8 cellular contexts compared by ENCODE assay signal in the genomic region with DNA sequence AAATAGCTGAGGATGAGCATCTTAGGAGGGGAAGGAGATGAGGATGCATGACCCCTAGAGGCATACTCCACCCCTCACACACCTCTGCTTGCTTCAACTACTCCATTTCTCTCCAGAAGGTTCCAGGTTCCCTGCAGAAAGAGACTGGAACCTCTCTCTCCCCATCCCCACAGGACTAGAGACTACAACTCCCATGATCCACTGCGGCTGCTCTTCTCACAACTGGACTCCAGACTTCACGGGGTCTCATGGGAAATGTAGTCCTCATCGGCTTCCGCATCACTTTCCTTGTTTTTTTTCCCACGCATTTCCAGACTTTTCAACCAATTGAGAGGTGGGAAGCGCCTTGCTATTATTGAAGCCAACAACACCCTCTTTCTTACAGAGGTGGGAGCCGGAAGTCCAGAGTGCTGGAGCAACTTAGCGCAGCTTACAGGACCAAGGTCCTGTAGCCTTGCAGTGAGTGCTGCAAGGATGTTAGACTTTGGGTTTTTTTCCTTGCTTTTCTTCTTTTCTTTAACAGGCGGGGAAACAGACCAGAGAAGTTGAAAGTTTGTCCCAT. TPM values are rescaled to one million over a fixed set of nuclear protein-coding genes. Genes with fewer than 3 reads are reported as not detected.
DNase-seq lines count a peak whose midpoint lies in the region; ATAC-seq and TF ChIP-seq lines count a peak whose summit lies in the region.

No MANE protein-coding gene starts in this region.

- no peaks in the 10 kb centered on the region for H3K9me3 ChIP-seq in HUES48 (ENCODE audit: control insufficient read depth, insufficient read depth, low read length)
- H3K9me3 ChIP-seq in RWPE2 (ENCODE audit: severe bottlenecking) = no peaks in the 10 kb centered on the region
- no peaks in the 10 kb centered on the region for H3K9me3 ChIP-seq in neural cell (ENCODE audit: low read length)

- peaks cover 9% of the 10 kb centered on the region for H3K27me3 ChIP-seq in HUES48 (ENCODE audit: control insufficient read depth, insufficient read depth, low read length)
- no peaks in the 10 kb centered on the region for H3K27me3 ChIP-seq in RWPE2 (ENCODE audit: insufficient read depth, poor library complexity, severe bottlenecking)
- no peaks in the 10 kb centered on the region for H3K27me3 ChIP-seq in neural cell (ENCODE audit: insufficient read depth, low read depth, low read length)

- H3K79me2 ChIP-seq in neural cell (replicated peaks; ENCODE audit: insufficient read depth, low read length) = no peaks in the 10 kb centered on the region

- H3K36me3 ChIP-seq in HUES48 (ENCODE audit: control insufficient read depth, insufficient read depth, low read length) (no peaks in the 10 kb centered on the region), RWPE2 (ENCODE audit: low read depth) (no peaks in the 10 kb centered on the region; the same call in 1 of the 2 replicates), neural cell (ENCODE audit: insufficient read depth, low read length) (no peaks in the 10 kb centered on the region)

- TF ChIP-seq CTCF in RWPE2 (IDR thresholded peaks at IDR 0.05; ENCODE audit: poor library complexity, severe bottlenecking) (no peak), neural cell (IDR thresholded peaks at IDR 0.05; ENCODE audit: poor library complexity, severe bottlenecking) (no peak)

- peak in 12 of 14 donors; percentile 6 to 66 (median 49) for DNase-seq in C1 segment of cervical spinal cord (lab: John Stamatoyannopoulos, UW)
- DNase-seq in RWPE2 (ENCODE audit: low spot score) = peak; percentile 86
- DNase-seq in activated naive CD4-positive, alpha-beta T cell treated with Interleukin-2 at 50 U/mL for 16 hours = peak; percentile 61
- peak; percentile 38 for DNase-seq in foreskin melanocyte
- peak in 48 of 49 donors; percentile 5 to 88 (median 64) for DNase-seq in substantia nigra (lab: John Stamatoyannopoulos, UW)

- H3K4me1 ChIP-seq in HUES48 (ENCODE audit: control insufficient read depth, insufficient read depth, low read length) (peaks cover 6% of the 10 kb centered on the region), RWPE2 (ENCODE audit: insufficient read depth, poor library complexity, severe bottlenecking) (no peaks in the 10 kb centered on the region)

- peak overlapping the region; percentile 75 for H3K4me3 ChIP-seq in HUES48 (ENCODE audit: low read depth, low read length)
- peak overlapping the region; percentile 38 for H3K4me3 ChIP-seq in RWPE2 (ENCODE audit: severe bottlenecking)
- peak overlapping the region; percentile 69 for H3K4me3 ChIP-seq in neural cell (ENCODE audit: low read length)

- H3K27ac ChIP-seq in HUES48 (ENCODE audit: low read depth, low read length) (peak overlapping the region; percentile 71), RWPE2 (ENCODE audit: poor library complexity, severe bottlenecking) (peak overlapping the region; percentile 90), neural cell (ENCODE audit: low read length) (no peak overlapping the region), substantia nigra (ENCODE audit: low read depth, low read length, poor library complexity, severe bottlenecking) (no peak overlapping the region)

- H3K9me2 ChIP-seq in neural cell (ENCODE audit: insufficient read depth, low read length) = no peaks in the 10 kb centered on the region

- TF ChIP-seq RAD21 in neural cell (conservative IDR thresholded peaks at IDR 0.05) = no peak

- no peak overlapping the region for H3K9ac ChIP-seq in HUES48 (ENCODE audit: low read depth, low read length)
- no peak overlapping the region for H3K9ac ChIP-seq in neural cell (ENCODE audit: low read length)

- no peak overlapping the region for H2AFZ ChIP-seq in neural cell (ENCODE audit: low read depth, low read length)

- no peak for TF ChIP-seq EP300 in neural cell (conservative IDR thresholded peaks at IDR 0.05; ENCODE audit: poor library complexity, severe bottlenecking)

- ATAC-seq in RWPE2 (ENCODE audit: low read depth) (0 out of 3 replicates have a peak, but pooled peaks have one; percentile 6), GM21825 (IDR thresholded peaks at IDR 0.05; ENCODE audit: unreplicated experiment) (no peak)

- no peaks in the 10 kb centered on the region for H3F3A ChIP-seq in neural cell (ENCODE audit: insufficient read depth, low read length, poor library complexity, severe bottlenecking)

- H4K20me1 ChIP-seq in neural cell (ENCODE audit: insufficient read depth) = no peaks in the 10 kb centered on the region

- H3K4me2 ChIP-seq in neural cell (ENCODE audit: low read length) = no peak overlapping the region

TF ChIP-seq in neural cell, 6 proteins besides CTCF, POLR2A, EP300 and RAD21:
- no peak for TF ChIP-seq REST (IDR thresholded peaks at IDR 0.05; ENCODE audit: borderline replicate concordance)
TF ChIP-seq in neural cell: peak in this region for 0.

RNA-seq across cellular contexts. Expression of gene CACNG6, which starts 13.9 kb away (rescaled TPM):
- polyA plus RNA-seq in neural cell = 0.28 and 0.60 TPM in 2 replicates
- polyA minus RNA-seq in neural cell = 0.46 and 0.97 TPM in 2 replicates

RNA-seq across cellular contexts. Expression of gene CACNG8, which starts 14.8 kb away (rescaled TPM):
- 3.3 and 6.0 TPM in 2 replicates for polyA plus RNA-seq in neural cell
- polyA minus RNA-seq in neural cell = 8.5 and 9.4 TPM in 2 replicates

Comparison
In these comparisons a context has a peak if more than half of its experiments do, and no peak if none do; other contexts are left out.
1. H3K27ac ChIP-seq: peak in HUES48 (single experiment) and RWPE2 (single experiment); none in neural cell (single experiment) and substantia nigra (single experiment).
2. Peak in every context shown above with its lines, with median percentiles within 50 percentile points of each other: DNase-seq and H3K4me3 ChIP-seq.